1 cellular context compared by ENCODE assay signal in the genomic region with DNA sequence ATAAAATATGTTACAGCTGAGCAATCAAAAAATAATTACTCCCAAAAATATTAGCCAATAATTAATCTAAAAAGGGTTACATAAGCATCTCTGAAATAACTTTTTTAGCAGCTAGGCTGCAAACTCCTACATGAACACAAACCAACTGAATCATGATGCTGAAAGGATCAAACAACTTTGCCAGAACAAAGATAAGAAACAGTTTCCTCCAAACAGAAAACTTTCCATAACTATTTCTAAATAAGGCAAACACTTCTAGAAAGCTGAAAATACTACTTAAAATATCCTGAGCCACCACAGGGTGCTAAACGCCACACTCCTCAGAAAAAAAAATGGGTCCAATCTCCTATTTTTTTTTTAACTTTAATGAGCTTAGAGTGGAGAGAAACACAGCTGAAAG.
TF ChIP-seq lines count a peak whose summit lies in the region.

No MANE protein-coding gene starts in this region.

TF ChIP-seq in GM23338, 12 proteins besides CTCF, POLR2A, EP300 and RAD21 (continued from another document):
- TF ChIP-seq, protein P1, sequence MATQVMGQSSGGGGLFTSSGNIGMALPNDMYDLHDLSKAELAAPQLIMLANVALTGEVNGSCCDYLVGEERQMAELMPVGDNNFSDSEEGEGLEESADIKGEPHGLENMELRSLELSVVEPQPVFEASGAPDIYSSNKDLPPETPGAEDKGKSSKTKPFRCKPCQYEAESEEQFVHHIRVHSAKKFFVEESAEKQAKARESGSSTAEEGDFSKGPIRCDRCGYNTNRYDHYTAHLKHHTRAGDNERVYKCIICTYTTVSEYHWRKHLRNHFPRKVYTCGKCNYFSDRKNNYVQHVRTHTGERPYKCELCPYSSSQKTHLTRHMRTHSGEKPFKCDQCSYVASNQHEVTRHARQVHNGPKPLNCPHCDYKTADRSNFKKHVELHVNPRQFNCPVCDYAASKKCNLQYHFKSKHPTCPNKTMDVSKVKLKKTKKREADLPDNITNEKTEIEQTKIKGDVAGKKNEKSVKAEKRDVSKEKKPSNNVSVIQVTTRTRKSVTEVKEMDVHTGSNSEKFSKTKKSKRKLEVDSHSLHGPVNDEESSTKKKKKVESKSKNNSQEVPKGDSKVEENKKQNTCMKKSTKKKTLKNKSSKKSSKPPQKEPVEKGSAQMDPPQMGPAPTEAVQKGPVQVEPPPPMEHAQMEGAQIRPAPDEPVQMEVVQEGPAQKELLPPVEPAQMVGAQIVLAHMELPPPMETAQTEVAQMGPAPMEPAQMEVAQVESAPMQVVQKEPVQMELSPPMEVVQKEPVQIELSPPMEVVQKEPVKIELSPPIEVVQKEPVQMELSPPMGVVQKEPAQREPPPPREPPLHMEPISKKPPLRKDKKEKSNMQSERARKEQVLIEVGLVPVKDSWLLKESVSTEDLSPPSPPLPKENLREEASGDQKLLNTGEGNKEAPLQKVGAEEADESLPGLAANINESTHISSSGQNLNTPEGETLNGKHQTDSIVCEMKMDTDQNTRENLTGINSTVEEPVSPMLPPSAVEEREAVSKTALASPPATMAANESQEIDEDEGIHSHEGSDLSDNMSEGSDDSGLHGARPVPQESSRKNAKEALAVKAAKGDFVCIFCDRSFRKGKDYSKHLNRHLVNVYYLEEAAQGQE (IDR thresholded peaks at IDR 0.05; ENCODE audit: unreplicated experiment): no peak
- TF ChIP-seq ZNF331 (CRISPR knock-in tag; IDR thresholded peaks at IDR 0.05; ENCODE audit: low read depth): no peak
- TF ChIP-seq STAT1 (IDR thresholded peaks at IDR 0.05; ENCODE audit: unreplicated experiment): no peak
- TF ChIP-seq, protein P2, sequence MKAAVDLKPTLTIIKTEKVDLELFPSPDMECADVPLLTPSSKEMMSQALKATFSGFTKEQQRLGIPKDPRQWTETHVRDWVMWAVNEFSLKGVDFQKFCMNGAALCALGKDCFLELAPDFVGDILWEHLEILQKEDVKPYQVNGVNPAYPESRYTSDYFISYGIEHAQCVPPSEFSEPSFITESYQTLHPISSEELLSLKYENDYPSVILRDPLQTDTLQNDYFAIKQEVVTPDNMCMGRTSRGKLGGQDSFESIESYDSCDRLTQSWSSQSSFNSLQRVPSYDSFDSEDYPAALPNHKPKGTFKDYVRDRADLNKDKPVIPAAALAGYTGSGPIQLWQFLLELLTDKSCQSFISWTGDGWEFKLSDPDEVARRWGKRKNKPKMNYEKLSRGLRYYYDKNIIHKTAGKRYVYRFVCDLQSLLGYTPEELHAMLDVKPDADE (IDR thresholded peaks at IDR 0.05): no peak
- TF ChIP-seq JUNB (IDR thresholded peaks at IDR 0.05; ENCODE audit: unreplicated experiment): no peak
